14 cellular contexts compared by ENCODE assay signal in genomic region chr7:140645166-140645565, GRCh38. TPM values are rescaled to one million over a fixed set of nuclear protein-coding genes. Genes with fewer than 3 reads are reported as not detected.
DNase-seq lines count a peak whose midpoint lies in the region; ATAC-seq, FAIRE-seq and TF ChIP-seq lines count a peak whose summit lies in the region.
"Had no signal": no experiment of that assay in that cellular context is flagged by ENCODE, and none has a peak within 500 bp of the region (broad histone marks: within the 10 kb centered on the region; RNA-seq: fewer than 3 reads in every experiment).

No MANE protein-coding gene starts in this region.

- TF ChIP-seq POLR2A in GM12878 (IDR thresholded peaks at IDR 0.05; ENCODE audit: low read depth, low read length): no peak

- FAIRE-seq in GM12878 (lab: Jason Lieb, UNC): no peak

- H3K36me3 ChIP-seq in GM12878 (ENCODE audit: control insufficient read depth in 2 of 2, insufficient read depth in 2 of 2, low read length in 1 of 2) (no peaks in the 10 kb centered on the region), neutrophil (no peaks in the 10 kb centered on the region)
- H3K36me3 ChIP-seq: ascending aorta had no signal

- H3K4me1 ChIP-seq in H9 (ENCODE audit: insufficient read depth, low read length): no peaks in the 10 kb centered on the region; the same call in 1 of the 2 replicates
- no peaks in the 10 kb centered on the region for H3K4me1 ChIP-seq in GM12878 (ENCODE audit: control insufficient read depth, insufficient read depth, low read length)
- H3K4me1 ChIP-seq in neutrophil (ENCODE audit: control insufficient read depth in 1 of 2, insufficient read depth in 1 of 2, low read depth in 1 of 2, low read length in 1 of 2): peaks cover under 1 to 10% of the 10 kb centered on the region in 2 experiments

- no peak overlapping the region for H2BK12ac ChIP-seq in H9 (ENCODE audit: insufficient read length, low read depth, low read length)

- H3K79me1 ChIP-seq in H9 (ENCODE audit: insufficient read depth, low read depth, low read length, poor library complexity, severe bottlenecking): no peaks in the 10 kb centered on the region

- no peak; the same call in 2 of the 3 replicates for ATAC-seq in GM12878

- no peak overlapping the region for H4K5ac ChIP-seq in H9 (ENCODE audit: insufficient read length, low read depth, low read length)

- intact Hi-C loops in activated CD4-positive, alpha-beta T cell treated with anti-CD3 and anti-CD28 coated beads, Interleukin-2, amount 10 ng/mL, durations not matched to agents 24 days and 14 days (cut with micrococcal nuclease): no loop called here
- intact Hi-C loops in GM12878 (cut with micrococcal nuclease; ENCODE audit: unreplicated experiment): no loop called here

- H2AFZ ChIP-seq in H9 (ENCODE audit: low read length): no peak overlapping the region
- no peak overlapping the region for H2AFZ ChIP-seq in GM12878 (ENCODE audit: control insufficient read depth, low read depth, low read length)
- H2AFZ ChIP-seq: hepatocyte had no signal

- no peak overlapping the region for H3K4me3 Mint-ChIP-seq in activated CD4-positive, alpha-beta T cell treated with anti-CD3 and anti-CD28 coated beads, Interleukin-2, amount 10 ng/mL, durations not matched to agents 24 days and 14 days
- no peak overlapping the region for H3K4me3 Mint-ChIP-seq in H9
- H3K4me3 Mint-ChIP-seq: CD4-positive, alpha-beta T cell had no signal

- H3K4ac ChIP-seq in H9 (ENCODE audit: low read depth, low read length): no peak overlapping the region

- DNase-seq in activated CD4-positive, alpha-beta T cell treated with anti-CD3 and anti-CD28 coated beads, Interleukin-2, amount 10 ng/mL, durations not matched to agents 24 days and 14 days: peak; percentile 63
- DNase-seq in activated CD4-positive, alpha-beta T cell treated with anti-CD3 and anti-CD28 coated beads for 4 hours: no peak
- peak; percentile 76 for DNase-seq in H9
- no peak for DNase-seq in GM12878 (ENCODE audit: low read depth, low spot score)
- no peak for DNase-seq in hypothalamus (lab: John Stamatoyannopoulos, UW)
- DNase-seq in hippocampal formation (lab: John Stamatoyannopoulos, UW): no peak
- no peak for DNase-seq in anterior cingulate cortex (lab: John Stamatoyannopoulos, UW)
- DNase-seq: CD4-positive, alpha-beta T cell; NCI-H524 treated with DMSO at 0.1 percent for 48 hours had no signal

- CTCF ChIA-PET in GM12878 (lab: Yijun Ruan, JAX): interaction anchor here (0.7 kb wide), 1 partner anchor 226 kb away, joined by 3 read pairs; no protein-coding TSS in a partner anchor

- H3K27me3 Mint-ChIP-seq in activated CD4-positive, alpha-beta T cell treated with anti-CD3 and anti-CD28 coated beads, Interleukin-2, amount 10 ng/mL, durations not matched to agents 24 days and 14 days: peaks cover 47% of the 10 kb centered on the region
- H3K27me3 Mint-ChIP-seq in H9 (ENCODE audit: low read depth): peaks cover 22% of the 10 kb centered on the region

- no peak overlapping the region for H3K14ac ChIP-seq in H9 (ENCODE audit: insufficient read depth, low read length)

- POLR2A ChIA-PET in GM12878 (lab: Charles Lee): no interaction called here

- WGBS in H9 (ENCODE audit: extremely low coverage, insufficient read length, low lambda C conversion rate): no CpG with 5 or more reads among the region's 4 CpGs
- 51% methylated on average over 4 of the region's 4 CpGs for WGBS in GM12878 (ENCODE audit: insufficient coverage, insufficient replicate concordance, low lambda C conversion rate, missing lambda C conversion rate)

- H3K23me2 ChIP-seq in H9 (ENCODE audit: insufficient read length, low read depth, low read length, poor library complexity, severe bottlenecking): peaks cover 8% of the 10 kb centered on the region

- H3K27me3 ChIP-seq in H9 (ENCODE audit: insufficient read depth, low read length) (no peaks in the 10 kb centered on the region), GM12878 (replicated peaks in 1 of 2; ENCODE audit: control insufficient read depth in 2 of 2, insufficient read depth in 2 of 2, low read length in 1 of 2) (peaks cover 0 to 6% of the 10 kb centered on the region in 2 experiments; a peak in 3 of 4 replicates), neutrophil (peaks cover 82% of the 10 kb centered on the region)
- H3K27me3 ChIP-seq: hepatocyte had no signal

- in situ Hi-C loops in GM12878 (cut with MboI): no loop called here

- no peak overlapping the region for H3K23ac ChIP-seq in H9 (ENCODE audit: insufficient read length, low read depth, low read length)

- no peak overlapping the region for H2BK120ac ChIP-seq in H9 (ENCODE audit: low read depth, low read length, poor library complexity, severe bottlenecking)

- BruUV-seq in GM12878 (replicated peaks; lab: Mats Ljungman, UMichigan): no TSS peak

- H3K27ac ChIP-seq in H9 (ENCODE audit: insufficient read length, low read depth, low read length) (no peak overlapping the region), GM12878 (ENCODE audit: control insufficient read depth, insufficient read depth) (no peak overlapping the region), neutrophil (no peak overlapping the region)
- H3K27ac ChIP-seq: ascending aorta, hepatocyte, VCaP had no signal

- no peaks in the 10 kb centered on the region for H3K9me3 ChIP-seq in H9 (ENCODE audit: control insufficient read depth, low read depth, low read length)
- no peaks in the 10 kb centered on the region; the same call in 2 of the 3 replicates for H3K9me3 ChIP-seq in GM12878 (replicated peaks; ENCODE audit: control insufficient read depth, insufficient read depth, low read length)
- no peaks in the 10 kb centered on the region for H3K9me3 ChIP-seq in neutrophil
- H3K9me3 ChIP-seq: ascending aorta had no signal

- peaks cover 7% of the 10 kb centered on the region for H3K4me1 Mint-ChIP-seq in activated CD4-positive, alpha-beta T cell treated with anti-CD3 and anti-CD28 coated beads, Interleukin-2, amount 10 ng/mL, durations not matched to agents 24 days and 14 days
- peaks cover 17 to 18% of the 10 kb centered on the region in 2 experiments for H3K4me1 Mint-ChIP-seq in H9

- no peaks in the 10 kb centered on the region for H3K79me2 ChIP-seq in H9 (ENCODE audit: insufficient read depth, low read length)
- H3K79me2 ChIP-seq in GM12878 (ENCODE audit: control insufficient read depth, insufficient read depth, low read length): no peaks in the 10 kb centered on the region
- H3K79me2 ChIP-seq: hepatocyte had no signal

- no peak overlapping the region for H3K4me3 ChIP-seq in GM12878
- no peak overlapping the region for H3K4me3 ChIP-seq in neutrophil (ENCODE audit: low read depth in 1 of 2, low read length in 1 of 2)
- H3K4me3 ChIP-seq: ascending aorta, hepatocyte had no signal

- H3T11ph ChIP-seq in H9 (ENCODE audit: low read length): no peak overlapping the region

- TF ChIP-seq EP300 in GM12878 (IDR thresholded peaks at IDR 0.05; ENCODE audit: borderline replicate concordance in 1 of 2, control insufficient read depth in 1 of 2, low read depth in 2 of 2, low read length in 2 of 2): no peak

- H3K36me3 Mint-ChIP-seq in activated CD4-positive, alpha-beta T cell treated with anti-CD3 and anti-CD28 coated beads, Interleukin-2, amount 10 ng/mL, durations not matched to agents 24 days and 14 days (ENCODE audit: low read depth): no peaks in the 10 kb centered on the region
- H3K36me3 Mint-ChIP-seq in H9 (ENCODE audit: insufficient read depth in 1 of 3, low read depth in 3 of 3): no peaks in the 10 kb centered on the region

- no peak overlapping the region for H3K56ac ChIP-seq in H9 (ENCODE audit: insufficient read length, low read depth, low read length)

- H3K4me2 ChIP-seq in H9 (ENCODE audit: insufficient read depth, insufficient read length, low read length): no peak overlapping the region
- no peak overlapping the region for H3K4me2 ChIP-seq in GM12878 (ENCODE audit: control insufficient read depth, insufficient read depth)
- H3K4me2 ChIP-seq: hepatocyte had no signal

- no peak overlapping the region for H3K27ac Mint-ChIP-seq in activated CD4-positive, alpha-beta T cell treated with anti-CD3 and anti-CD28 coated beads, Interleukin-2, amount 10 ng/mL, durations not matched to agents 24 days and 14 days
- no peak overlapping the region for H3K27ac Mint-ChIP-seq in H9
- H3K27ac Mint-ChIP-seq: CD4-positive, alpha-beta T cell had no signal

- SMC1A ChIA-PET in GM12878 (lab: Charles Lee; ENCODE audit: uncharacterized antibody, unreplicated experiment): no interaction called here

- H2BK20ac ChIP-seq in H9 (ENCODE audit: low read depth, low read length, poor library complexity, severe bottlenecking): no peak overlapping the region

- H2AK5ac ChIP-seq in H9 (ENCODE audit: insufficient read length, low read length): no peak overlapping the region

- H3K9ac ChIP-seq in H9 (ENCODE audit: extremely low read depth, insufficient read length, low read length) (no peak overlapping the region), GM12878 (ENCODE audit: control insufficient read depth, insufficient read depth, low read length) (no peak overlapping the region)

- TF ChIP-seq CTCF in H9 (conservative IDR thresholded peaks at IDR 0.05): peak; percentile 81
- peak in 2 of 3 experiments; percentile 37 to 42; a peak in 4 of 6 replicates for TF ChIP-seq CTCF in GM12878 (IDR thresholded peaks at IDR 0.05 in 2 of 3, conservative IDR thresholded peaks at IDR 0.05 in 1 of 3; ENCODE audit: control insufficient read depth in 2 of 3, extremely low read depth in 1 of 3, insufficient read depth in 1 of 3, low read depth in 3 of 3, low read length in 3 of 3)
- TF ChIP-seq CTCF in neutrophil (IDR thresholded peaks at IDR 0.05): peak; percentile 33

- H2BK5ac ChIP-seq in H9 (ENCODE audit: insufficient read length, low read length): no peak overlapping the region

- no peak overlapping the region for H2BK15ac ChIP-seq in H9 (ENCODE audit: low read depth, low read length)

- H3K18ac ChIP-seq in H9 (ENCODE audit: insufficient read length, low read depth, low read length): no peak overlapping the region

- RAD21 ChIA-PET in GM12878 (lab: Charles Lee; ENCODE audit: unreplicated experiment): no interaction called here

- no peaks in the 10 kb centered on the region for H4K20me1 ChIP-seq in H9 (ENCODE audit: control insufficient read depth, insufficient read depth, insufficient read length)
- H4K20me1 ChIP-seq in GM12878 (ENCODE audit: control insufficient read depth, insufficient read depth): no peaks in the 10 kb centered on the region

- H4K91ac ChIP-seq in H9 (ENCODE audit: insufficient read length, low read depth, low read length): no peak overlapping the region

- no peak for TF ChIP-seq RAD21 in GM12878 (IDR thresholded peaks at IDR 0.05; ENCODE audit: insufficient read depth, low read depth, low read length)

- no peaks in the 10 kb centered on the region for H3K9me3 Mint-ChIP-seq in activated CD4-positive, alpha-beta T cell treated with anti-CD3 and anti-CD28 coated beads, Interleukin-2, amount 10 ng/mL, durations not matched to agents 24 days and 14 days
- H3K9me3 Mint-ChIP-seq in H9: no peaks in the 10 kb centered on the region
- H3K9me3 Mint-ChIP-seq: CD4-positive, alpha-beta T cell; nephron had no signal

- no peak overlapping the region for H4K8ac ChIP-seq in H9 (replicated peaks; ENCODE audit: insufficient read length, low read depth, low read length)

RNA-seq across cellular contexts. Expression of gene DENND2A, which starts 4.6 kb away (rescaled TPM):
- total RNA-seq in activated CD4-positive, alpha-beta T cell treated with anti-CD3 and anti-CD28 coated beads, Interleukin-2, amount 10 ng/mL, durations not matched to agents 24 days and 14 days: not detected in 2 replicates
- total RNA-seq in H9 (2021) (7.3 and 8.2 TPM in 2 replicates), GM12878 (2014; rRNA removed) (not detected in 2 replicates), GM12878 (2014; rRNA removed; fragmentation: Illumina TruSeq; extraction: Trizol) (not detected in 2 replicates), GM12878 (2021) (not detected in 2 replicates)
- total RNA-seq in GM12878 (2013; cell fraction: nucleolus; rRNA removed): not detected in 2 replicates
- not detected for polyA plus RNA-seq in GM12878 (2011; ENCODE audit: low read depth)
- polyA plus RNA-seq in GM12878 (2011; rRNA removed) (not detected in 2 replicates), GM12878 (2014; fragmentation: Illumina TruSeq; extraction: Trizol) (0.01 TPM in 1 of 2 replicates, not detected in the other), GM12878 (2014; fragmentation: Nextera tagmentation; extraction: Ambion mirVana) (not detected), GM12878 (2014; rRNA removed) (not detected in 2 replicates), GM12878 (2016; fragmentation: Nextera tagmentation; extraction: Ambion mirVana) (not detected)
- 0.10 TPM in 1 of 2 replicates, not detected in the other for polyA plus RNA-seq in GM12878 (2011; cell fraction: cytosol; rRNA removed)
- not detected in 2 replicates for polyA plus RNA-seq in GM12878 (2011; cell fraction: nucleus; rRNA removed)
- polyA plus RNA-seq in GM12878 (2012): not detected in 2 replicates
- polyA minus RNA-seq in GM12878 (2011; rRNA and poly(A)+ RNA removed): not detected in 2 replicates
- polyA minus RNA-seq in GM12878 (2011; cell fraction: cytosol; rRNA and poly(A)+ RNA removed): not detected in 2 replicates
- not detected in 2 replicates for polyA minus RNA-seq in GM12878 (2011; cell fraction: nucleus; rRNA and poly(A)+ RNA removed)
- total RNA-seq: CD4-positive, alpha-beta T cell had no signal

RNA-seq across cellular contexts. Expression of gene ADCK2, which starts 27.6 kb away (rescaled TPM):
- total RNA-seq in activated CD4-positive, alpha-beta T cell treated with anti-CD3 and anti-CD28 coated beads, Interleukin-2, amount 10 ng/mL, durations not matched to agents 24 days and 14 days: 22.9 and 28.1 TPM in 2 replicates
- total RNA-seq in H9 (2021): 12.3 and 12.4 TPM in 2 replicates
- total RNA-seq in GM12878 (2013; cell fraction: nucleolus; rRNA removed): 17.5 and 20.1 TPM in 2 replicates
- 18.1 and 18.7 TPM in 2 replicates for total RNA-seq in GM12878 (2014; rRNA removed)
- 14.8 and 15.3 TPM in 2 replicates for total RNA-seq in GM12878 (2014; rRNA removed; fragmentation: Illumina TruSeq; extraction: Trizol)
- 19.4 and 20.1 TPM in 2 replicates for total RNA-seq in GM12878 (2021)
- polyA plus RNA-seq in GM12878 (2011; ENCODE audit: low read depth): 6.8 TPM
- polyA plus RNA-seq in GM12878 (2011; rRNA removed): 9.9 and 13.8 TPM in 2 replicates
- 12.5 and 15.9 TPM in 2 replicates for polyA plus RNA-seq in GM12878 (2011; cell fraction: cytosol; rRNA removed)
- 9.0 and 10.0 TPM in 2 replicates for polyA plus RNA-seq in GM12878 (2011; cell fraction: nucleus; rRNA removed)
- 11.7 and 14.9 TPM in 2 replicates for polyA plus RNA-seq in GM12878 (2012)
- polyA plus RNA-seq in GM12878 (2014; fragmentation: Illumina TruSeq; extraction: Trizol): 8.0 and 9.7 TPM in 2 replicates
- 1 to 10 TPM in 1 of 2 experiments, under 1 TPM in 1; 0.52 to 2.2 TPM for polyA plus RNA-seq in GM12878 (2014; fragmentation: Nextera tagmentation; extraction: Ambion mirVana)
- polyA plus RNA-seq in GM12878 (2014; rRNA removed): 14.1 and 14.7 TPM in 2 replicates
- 10 to 100 TPM in 1 of 2 experiments, 1 to 10 TPM in 1; 9.0 to 12.4 TPM for polyA plus RNA-seq in GM12878 (2016; fragmentation: Nextera tagmentation; extraction: Ambion mirVana)
- polyA minus RNA-seq in GM12878 (2011; rRNA and poly(A)+ RNA removed): 15.9 and 24.4 TPM in 2 replicates
- polyA minus RNA-seq in GM12878 (2011; cell fraction: cytosol; rRNA and poly(A)+ RNA removed): 5.7 and 7.0 TPM in 2 replicates
- polyA minus RNA-seq in GM12878 (2011; cell fraction: nucleus; rRNA and poly(A)+ RNA removed): 5.9 and 8.1 TPM in 2 replicates

RNA-seq across cellular contexts. Expression of gene NDUFB2, which starts 51.3 kb away (rescaled TPM):
- 183 and 192 TPM in 2 replicates for total RNA-seq in activated CD4-positive, alpha-beta T cell treated with anti-CD3 and anti-CD28 coated beads, Interleukin-2, amount 10 ng/mL, durations not matched to agents 24 days and 14 days
- total RNA-seq in H9 (2021): 177 and 185 TPM in 2 replicates
- 32.0 and 32.8 TPM in 2 replicates for total RNA-seq in GM12878 (2013; cell fraction: nucleolus; rRNA removed)
- 175 and 199 TPM in 2 replicates for total RNA-seq in GM12878 (2014; rRNA removed)
- 128 and 130 TPM in 2 replicates for total RNA-seq in GM12878 (2014; rRNA removed; fragmentation: Illumina TruSeq; extraction: Trizol)
- 184 and 186 TPM in 2 replicates for total RNA-seq in GM12878 (2021)
- polyA plus RNA-seq in GM12878 (2011; ENCODE audit: low read depth): 185 TPM
- polyA plus RNA-seq in GM12878 (2011; rRNA removed): 365 and 380 TPM in 2 replicates
- polyA plus RNA-seq in GM12878 (2011; cell fraction: cytosol; rRNA removed): 681 and 759 TPM in 2 replicates
- 166 and 169 TPM in 2 replicates for polyA plus RNA-seq in GM12878 (2011; cell fraction: nucleus; rRNA removed)
- 152 and 162 TPM in 2 replicates for polyA plus RNA-seq in GM12878 (2012)
- 47.6 and 109 TPM in 2 replicates for polyA plus RNA-seq in GM12878 (2014; fragmentation: Illumina TruSeq; extraction: Trizol)
- polyA plus RNA-seq in GM12878 (2014; fragmentation: Nextera tagmentation; extraction: Ambion mirVana): 1,000 to 10,000 TPM; 1,189 to 1,236 TPM
- 268 and 280 TPM in 2 replicates for polyA plus RNA-seq in GM12878 (2014; rRNA removed)
- polyA plus RNA-seq in GM12878 (2016; fragmentation: Nextera tagmentation; extraction: Ambion mirVana): 100 to 1,000 TPM; 447 to 513 TPM
- polyA minus RNA-seq in GM12878 (2011; rRNA and poly(A)+ RNA removed): 43.4 and 63.7 TPM in 2 replicates
- 21.8 and 24.5 TPM in 2 replicates for polyA minus RNA-seq in GM12878 (2011; cell fraction: cytosol; rRNA and poly(A)+ RNA removed)
- polyA minus RNA-seq in GM12878 (2011; cell fraction: nucleus; rRNA and poly(A)+ RNA removed): 11.8 and 17.4 TPM in 2 replicates

Comparison
In these comparisons a context has a peak if more than half of its experiments do, and no peak if none do; other contexts are left out.
1. DNase-seq: peak in activated CD4-positive, alpha-beta T cell treated with anti-CD3 and anti-CD28 coated beads, Interleukin-2, amount 10 ng/mL, durations not matched to agents 24 days and 14 days (single experiment) and H9 (single experiment); none in activated CD4-positive, alpha-beta T cell treated with anti-CD3 and anti-CD28 coated beads for 4 hours (0 of 2), GM12878 (single experiment), hypothalamus (0 of 51), hippocampal formation (0 of 2) and anterior cingulate cortex (0 of 58).
2. Peak in every context shown above with its lines, with median percentiles within 50 percentile points of each other: CTCF ChIP-seq.